Comparison of ENCODE assay signal across 16 cellular contexts in the genomic region with DNA sequence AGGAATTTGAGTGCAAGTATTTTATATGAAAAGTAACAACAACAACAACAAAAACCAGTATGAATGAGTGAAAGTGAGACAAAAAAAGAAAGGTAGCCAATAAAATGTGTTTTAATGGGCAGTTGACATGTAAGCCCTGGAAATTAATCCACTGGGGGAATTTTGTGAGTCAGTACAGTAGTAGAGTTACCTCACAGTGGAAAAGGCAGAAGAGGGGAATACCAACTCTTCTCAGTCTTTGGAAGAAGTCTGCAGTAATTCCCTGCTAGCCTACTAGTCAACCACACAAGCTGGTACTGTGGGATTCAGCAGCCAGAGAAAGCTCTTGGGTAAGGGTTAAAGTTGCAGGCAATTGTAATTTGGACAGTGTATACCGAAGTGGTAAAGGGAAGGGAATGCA.
DNase-seq lines count a peak whose midpoint lies in the region; ATAC-seq and TF ChIP-seq lines count a peak whose summit lies in the region.
"Had no signal": no experiment of that assay in that cellular context is flagged by ENCODE, and none has a peak within 500 bp of the region (broad histone marks: within the 10 kb centered on the region; RNA-seq: fewer than 3 reads in every experiment).

No MANE protein-coding gene starts in this region.

- H3K56ac ChIP-seq in IMR-90 (ENCODE audit: extremely low read depth, insufficient read depth, low read length): no peak overlapping the region

- H3K36me3 ChIP-seq in IMR-90 (ENCODE audit: control insufficient read depth, insufficient read depth, low read length) (no peaks in the 10 kb centered on the region), thyroid gland (no peaks in the 10 kb centered on the region), psoas muscle (ENCODE audit: insufficient read depth in 1 of 2, low read depth in 1 of 2) (no peaks in the 10 kb centered on the region), PC-3 (ENCODE audit: low read depth, low read length) (no peaks in the 10 kb centered on the region)
- H3K36me3 ChIP-seq: BLaER1, pancreas had no signal

- TF ChIP-seq POLR2A in IMR-90 (IDR thresholded peaks at IDR 0.05; ENCODE audit: low read depth, low read length) (no peak), thyroid gland (IDR thresholded peaks at IDR 0.05) (no peak)

- H2BK20ac ChIP-seq in IMR-90 (ENCODE audit: low read depth, low read length): no peak overlapping the region

- H3K4me3 ChIP-seq in IMR-90 (ENCODE audit: insufficient read depth, low read depth, low read length): no peak overlapping the region
- no peak overlapping the region for H3K4me3 ChIP-seq in thyroid gland (replicated peaks in 1 of 3)
- no peak overlapping the region for H3K4me3 ChIP-seq in psoas muscle
- H3K4me3 ChIP-seq in PC-3 (ENCODE audit: low read length): no peak overlapping the region
- H3K4me3 ChIP-seq: BLaER1, pancreas had no signal

- H4K5ac ChIP-seq in IMR-90 (ENCODE audit: low read depth, low read length): peak overlapping the region; percentile 40; the same call in 1 of the 2 replicates

- no TSS peak for BruUV-seq in IMR-90 (replicated peaks; lab: Mats Ljungman, UMichigan)
- BruUV-seq in PC-3 (replicated peaks; lab: Mats Ljungman, UMichigan): no TSS peak

- intact Hi-C loops in IMR-90 (cut with micrococcal nuclease): no loop called here
- intact Hi-C loops in thyroid gland (cut with DNase I): no loop called here
- intact Hi-C loops in psoas muscle (cut with DNase I): no loop called here
- intact Hi-C loops in PC-3 (cut with micrococcal nuclease): no loop called here

- in situ Hi-C loops in IMR-90 (cut with MboI; ENCODE audit: low sequenced_read_pairs): no loop called here

- H2AK5ac ChIP-seq in IMR-90 (ENCODE audit: low read depth, low read length): no peak overlapping the region

- H4K8ac ChIP-seq in IMR-90 (ENCODE audit: low read depth in 2 of 2, low read length in 2 of 2): no peak overlapping the region

- H3F3A ChIP-seq in PC-3 (ENCODE audit: low read length, unreplicated experiment): no peaks in the 10 kb centered on the region

- TF ChIP-seq CTCF in IMR-90 (conservative IDR thresholded peaks at IDR 0.05; ENCODE audit: low read depth, low read length) (no peak), thyroid gland (IDR thresholded peaks at IDR 0.05) (no peak), psoas muscle (IDR thresholded peaks at IDR 0.05) (no peak), PC-3 (conservative IDR thresholded peaks at IDR 0.05; ENCODE audit: low read depth, low read length) (no peak)

- H3K4ac ChIP-seq in IMR-90 (ENCODE audit: low read depth, low read length): no peak overlapping the region

- H2AFZ ChIP-seq in IMR-90 (replicated peaks; ENCODE audit: low read length, poor library complexity) (no peak overlapping the region), PC-3 (ENCODE audit: low read length) (no peak overlapping the region)

- no peak overlapping the region for H3K18ac ChIP-seq in IMR-90 (ENCODE audit: low read depth, low read length)

- H3K23ac ChIP-seq in IMR-90 (ENCODE audit: low read depth, low read length): no peak overlapping the region

- no peaks in the 10 kb centered on the region for H3K79me2 ChIP-seq in PC-3 (ENCODE audit: low read length)

- WGBS in IMR-90 (ENCODE audit: extremely low coverage in 2 of 2, insufficient read length in 1 of 2), 2 experiments: no CpG with 5 or more reads among the region's 1 CpG
- 56 to 57% methylated on average over 1 of the region's 1 CpG for WGBS in thyroid gland, 2 donors
- WGBS in psoas muscle, 3 donors: 37 to 47% (median 39%) methylated on average over 1 of the region's 1 CpG

- no peak overlapping the region for H2AK9ac ChIP-seq in IMR-90 (replicated peaks; ENCODE audit: low read depth, low read length, poor library complexity)

- H2BK15ac ChIP-seq in IMR-90 (ENCODE audit: low read depth, low read length): no peak overlapping the region

- H3K9me3 ChIP-seq in IMR-90 (ENCODE audit: control insufficient read depth, insufficient read depth, low read length) (no peaks in the 10 kb centered on the region), thyroid gland (no peaks in the 10 kb centered on the region), psoas muscle (no peaks in the 10 kb centered on the region), PC-3 (ENCODE audit: low read length) (no peaks in the 10 kb centered on the region)
- H3K9me3 ChIP-seq: BLaER1, pancreas had no signal

- no peak overlapping the region for H2BK5ac ChIP-seq in IMR-90 (ENCODE audit: low read depth, low read length, poor library complexity, severe bottlenecking)

- no peak overlapping the region for H3K4me2 ChIP-seq in IMR-90 (ENCODE audit: low read depth, low read length)
- H3K4me2 ChIP-seq in PC-3 (ENCODE audit: low read length): no peak overlapping the region
- H3K4me2 ChIP-seq: BLaER1 had no signal

- DNase-seq in IMR-90 (peak; percentile 52), thyroid gland (no peak), kidney glomerular epithelial cell (lab: John Stamatoyannopoulos, UW) (no peak), psoas muscle (no peak), PC-3 (no peak)
- DNase-seq: activated naive CD4-positive, alpha-beta T cell treated with anti-CD3 and anti-CD28 coated beads for 36 hours; islet precursor cell; KBM-7; naive B cell; NCI-H2029 treated with DMSO at 0.1 percent for 48 hours; NCI-H510A; pancreas had no signal

- CTCF ChIA-PET in IMR-90 (lab: Yijun Ruan, JAX) (interaction anchor here (0.6 kb wide), 1 partner anchor 314 kb away, joined by 3 read pairs; no protein-coding TSS in a partner anchor), PC-3 (lab: Charles Lee) (no interaction called here)

- H3K27ac ChIP-seq in IMR-90 (ENCODE audit: insufficient read depth, low read length) (no peak overlapping the region), thyroid gland (no peak overlapping the region), psoas muscle (no peak overlapping the region), PC-3 (ENCODE audit: low read length) (no peak overlapping the region)
- H3K27ac ChIP-seq: BLaER1, pancreas had no signal

- no peak overlapping the region for H3K14ac ChIP-seq in IMR-90 (replicated peaks; ENCODE audit: low read depth, low read length)

- no peaks in the 10 kb centered on the region for H3K79me1 ChIP-seq in IMR-90 (ENCODE audit: low read depth in 1 of 2, low read length in 2 of 2)

- no peaks in the 10 kb centered on the region for H3K4me1 ChIP-seq in IMR-90 (ENCODE audit: control insufficient read depth, insufficient read depth, low read length)
- H3K4me1 ChIP-seq in thyroid gland: peaks cover 6% of the 10 kb centered on the region in 2 donors
- no peaks in the 10 kb centered on the region for H3K4me1 ChIP-seq in psoas muscle
- peaks cover 13% of the 10 kb centered on the region for H3K4me1 ChIP-seq in PC-3 (ENCODE audit: insufficient read depth, low read length)
- H3K4me1 ChIP-seq: BLaER1, pancreas had no signal

- H3K9me2 ChIP-seq in PC-3 (replicated peaks; ENCODE audit: low read length): no peaks in the 10 kb centered on the region

- H4K20me1 ChIP-seq in IMR-90 (ENCODE audit: insufficient read depth, low read length) (no peaks in the 10 kb centered on the region), PC-3 (ENCODE audit: low read length) (no peaks in the 10 kb centered on the region)
- H4K20me1 ChIP-seq: BLaER1 had no signal

- no peak overlapping the region for H4K91ac ChIP-seq in IMR-90 (ENCODE audit: insufficient read depth, low read depth, low read length)

- POLR2A ChIA-PET in IMR-90 (lab: Charles Lee; ENCODE audit: unreplicated experiment) (no interaction called here), PC-3 (lab: Charles Lee; ENCODE audit: unreplicated experiment) (no interaction called here)

- ATAC-seq in GM19023 (IDR thresholded peaks at IDR 0.05; ENCODE audit: unreplicated experiment) (peak; percentile 64), HG02642 (IDR thresholded peaks at IDR 0.05; ENCODE audit: poor library complexity, unreplicated experiment) (peak; percentile 70), IMR-90 (ENCODE audit: low read depth) (no peak), psoas muscle (no peak), PC-3 (no peak)
- ATAC-seq: pancreas, Right ventricle myocardium inferior had no signal

- dilution Hi-C loops in IMR-90 (cut with HindIII; ENCODE audit: low sequenced_read_pairs, unreplicated experiment): no loop called here

- TF ChIP-seq RAD21 in IMR-90 (IDR thresholded peaks at IDR 0.05; ENCODE audit: low read length): no peak

- no peaks in the 10 kb centered on the region for H3K9me1 ChIP-seq in IMR-90 (ENCODE audit: insufficient read depth, low read length)

- H3K9ac ChIP-seq in IMR-90 (ENCODE audit: low read depth, low read length) (no peak overlapping the region), PC-3 (ENCODE audit: low read length) (no peak overlapping the region)
- H3K9ac ChIP-seq: BLaER1 had no signal

- no peak overlapping the region for H2BK120ac ChIP-seq in IMR-90 (ENCODE audit: low read depth, low read length)

- H3K27me3 ChIP-seq in IMR-90 (ENCODE audit: control insufficient read depth, insufficient read depth, low read length) (no peaks in the 10 kb centered on the region), thyroid gland (no peaks in the 10 kb centered on the region), psoas muscle (ENCODE audit: insufficient read depth in 3 of 3, low read length in 2 of 3) (no peaks in the 10 kb centered on the region), PC-3 (ENCODE audit: low read length) (no peaks in the 10 kb centered on the region)
- H3K27me3 ChIP-seq: BLaER1, pancreas had no signal

TF ChIP-seq in IMR-90, 13 proteins besides CTCF, POLR2A, EP300 and RAD21 (continues in another document):
- TF ChIP-seq, protein P1, sequence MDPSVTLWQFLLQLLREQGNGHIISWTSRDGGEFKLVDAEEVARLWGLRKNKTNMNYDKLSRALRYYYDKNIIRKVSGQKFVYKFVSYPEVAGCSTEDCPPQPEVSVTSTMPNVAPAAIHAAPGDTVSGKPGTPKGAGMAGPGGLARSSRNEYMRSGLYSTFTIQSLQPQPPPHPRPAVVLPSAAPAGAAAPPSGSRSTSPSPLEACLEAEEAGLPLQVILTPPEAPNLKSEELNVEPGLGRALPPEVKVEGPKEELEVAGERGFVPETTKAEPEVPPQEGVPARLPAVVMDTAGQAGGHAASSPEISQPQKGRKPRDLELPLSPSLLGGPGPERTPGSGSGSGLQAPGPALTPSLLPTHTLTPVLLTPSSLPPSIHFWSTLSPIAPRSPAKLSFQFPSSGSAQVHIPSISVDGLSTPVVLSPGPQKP (IDR thresholded peaks at IDR 0.05; ENCODE audit: borderline replicate concordance, low read depth, low read length): no peak
- TF ChIP-seq CEBPB (IDR thresholded peaks at IDR 0.05; ENCODE audit: low read depth, low read length): no peak
- TF ChIP-seq, protein P2, sequence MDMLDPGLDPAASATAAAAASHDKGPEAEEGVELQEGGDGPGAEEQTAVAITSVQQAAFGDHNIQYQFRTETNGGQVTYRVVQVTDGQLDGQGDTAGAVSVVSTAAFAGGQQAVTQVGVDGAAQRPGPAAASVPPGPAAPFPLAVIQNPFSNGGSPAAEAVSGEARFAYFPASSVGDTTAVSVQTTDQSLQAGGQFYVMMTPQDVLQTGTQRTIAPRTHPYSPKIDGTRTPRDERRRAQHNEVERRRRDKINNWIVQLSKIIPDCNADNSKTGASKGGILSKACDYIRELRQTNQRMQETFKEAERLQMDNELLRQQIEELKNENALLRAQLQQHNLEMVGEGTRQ (IDR thresholded peaks at IDR 0.05; ENCODE audit: low read depth, low read length): no peak
- no peak for TF ChIP-seq MAZ (IDR thresholded peaks at IDR 0.05; ENCODE audit: borderline replicate concordance, low read depth, low read length)
- TF ChIP-seq SMC3 (IDR thresholded peaks at IDR 0.05; ENCODE audit: low read depth, low read length): no peak
- no peak for TF ChIP-seq MXI1 (IDR thresholded peaks at IDR 0.05; ENCODE audit: borderline replicate concordance, low read depth, low read length)

Comparison
In these comparisons a context has a peak if more than half of its experiments do, and no peak if none do; other contexts are left out.
1. ATAC-seq: peak in GM19023 (single experiment) and HG02642 (single experiment); none in IMR-90 (single experiment), psoas muscle (0 of 4) and PC-3 (single experiment).